Comparison of ENCODE assay signal across 1 cellular context in the genomic region with DNA sequence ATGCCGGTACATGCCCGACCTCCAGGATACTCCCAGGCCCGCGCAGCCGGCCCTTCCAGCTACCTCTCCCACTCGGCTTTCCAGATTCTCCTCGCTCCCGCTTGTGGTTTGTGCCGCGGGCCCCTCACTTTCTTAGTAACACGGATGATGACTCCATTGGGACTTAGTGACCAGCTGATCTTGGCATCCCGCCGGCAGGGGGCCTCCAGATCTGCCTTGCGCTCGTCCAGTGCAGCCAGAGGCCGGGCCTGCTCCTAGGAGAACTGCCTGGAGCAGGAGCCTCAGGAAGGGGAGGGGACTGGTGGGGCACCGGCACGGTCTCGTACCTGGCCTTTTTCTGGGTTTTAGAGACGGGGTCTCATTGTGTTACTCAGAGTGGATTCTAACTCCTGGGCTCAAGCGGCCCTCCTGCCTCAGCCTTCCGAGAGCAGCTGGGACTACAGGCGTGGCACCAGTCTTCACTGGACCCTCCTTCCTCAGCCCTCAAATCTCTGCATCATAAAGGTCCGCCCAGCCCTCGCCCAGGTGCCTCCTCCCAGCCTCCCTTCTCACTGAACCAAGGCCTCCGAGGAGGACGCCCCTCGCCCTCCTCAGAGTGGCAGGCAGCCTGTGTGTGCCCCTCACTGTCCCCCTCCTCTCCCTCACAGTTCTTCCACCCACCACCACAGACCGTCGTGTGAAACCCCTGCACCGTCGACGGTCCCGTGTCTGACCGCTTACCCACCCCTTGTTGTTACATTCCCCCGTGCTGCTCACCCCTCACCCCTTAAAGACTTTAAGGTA.
TF ChIP-seq lines count a peak whose summit lies in the region.

No MANE protein-coding gene starts in this region.

TF ChIP-seq in endothelial cell of umbilical vein, 7 proteins besides CTCF, POLR2A, EP300 and RAD21:
- TF ChIP-seq EZH2 (IDR thresholded peaks at IDR 0.05; ENCODE audit: borderline replicate concordance, low read depth, low read length, severe bottlenecking) (no peak), GATA2 (IDR thresholded peaks at IDR 0.05; ENCODE audit: insufficient read depth, insufficient read length, low read depth, low read length) (no peak), JUN (IDR thresholded peaks at IDR 0.05; ENCODE audit: borderline replicate concordance, insufficient read depth, insufficient read length, low read depth) (no peak)
